ENCODE assay signal across 35 cellular contexts in the genomic region with DNA sequence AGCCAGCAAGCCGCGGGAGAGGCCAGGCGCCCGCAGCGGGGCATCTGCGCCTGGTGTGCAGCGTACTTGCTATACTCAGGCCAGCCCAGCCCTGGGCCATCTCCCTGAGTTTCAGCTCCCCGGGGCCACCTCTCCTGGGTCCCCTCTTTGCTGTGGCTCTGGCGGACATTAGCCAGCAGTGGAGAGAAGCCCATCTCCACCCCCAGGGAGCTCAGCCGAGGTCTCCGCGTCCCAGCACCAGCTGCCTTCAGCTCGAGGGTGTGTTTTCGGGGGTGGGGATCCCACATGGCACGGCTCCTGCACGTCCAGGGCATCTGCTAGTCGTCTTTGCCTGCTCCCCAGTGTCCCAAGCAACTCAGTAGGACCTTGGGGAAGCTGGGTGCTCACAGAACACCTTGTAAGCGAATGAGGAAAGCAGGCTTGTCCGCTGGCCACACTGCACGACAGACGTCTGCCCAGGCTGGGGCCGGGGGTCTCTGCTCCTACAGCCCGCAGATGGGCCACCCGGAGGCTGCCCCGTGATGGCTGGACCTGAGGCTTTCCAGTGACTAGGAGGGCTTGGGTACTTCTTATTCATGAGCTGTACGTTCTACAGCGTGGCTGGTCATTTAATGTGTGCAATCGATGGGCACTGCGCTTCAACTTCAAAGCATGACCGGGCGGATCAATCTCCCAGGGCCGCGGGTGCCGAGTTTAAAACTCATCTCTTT.
"Had no signal": no experiment of that assay in that cellular context is flagged by ENCODE, and none has a peak within 500 bp of the region (broad histone marks: within the 10 kb centered on the region; RNA-seq: fewer than 3 reads in every experiment).

No MANE protein-coding gene starts in this region.

- H3K9me3 ChIP-seq: adrenal gland, body of pancreas had no signal

- H3K27ac Mint-ChIP-seq: activated B cell treated with CpG ODN at 0.5 μM for 24 hours; activated CD4-positive, alpha-beta memory T cell treated with anti-CD3 and anti-CD28 coated beads for 36 hours; activated CD4-positive, alpha-beta T cell treated with anti-CD3 and anti-CD28 coated beads, Interleukin-2, amount 10 ng/mL, durations not matched to agents 24 days and 14 days; activated CD8-positive, alpha-beta T cell treated with anti-CD3 and anti-CD28 coated beads for 36 hours; activated naive CD4-positive, alpha-beta T cell treated with anti-CD3 and anti-CD28 coated beads, Interleukin-2, amount 50 U/mL, for 24 hours; activated naive CD8-positive, alpha-beta T cell treated with anti-CD3 and anti-CD28 coated beads for 36 hours; activated T-cell treated with anti-CD3 and anti-CD28 coated beads, Interleukin-2, amount 50 U/mL, for 72 hours; activated T-helper 1 cell treated with anti-CD3 and anti-CD28 coated beads, Interleukin-12 subunit alpha, Interleukin-12 subunit beta, Interleukin-2, Interleukin-4 antibody, amounts not matched to agents 30 ng/mL and 10 ng/mL and 1 ng/mL, durations not matched to agents 14 hours and 24 hours and 36 hours; activated T-helper 17 cell treated with anti-CD3 and anti-CD28 coated beads, Interleukin-2, amount 50 U/mL, for 72 hours; T-helper 1 cell treated with Interleukin-12 subunit alpha and Interleukin-12 subunit beta and Interleukin-4 antibody, amounts not matched to agents 30 μg/mL and 1 μg/mL, for 36 hours; T-helper 2 cell treated with Interferon-gamma antibody and Interleukin-4, amounts not matched to agents 5 μg/mL and 100 μg/mL, for 36 hours had no signal

- H3K27me3 ChIP-seq: adrenal gland, body of pancreas, brain microvascular endothelial cell had no signal

- H3K4me3 ChIP-seq: adrenal gland, body of pancreas, breast epithelium had no signal

- H3K4me1 ChIP-seq: adrenal gland, body of pancreas, breast epithelium had no signal

- FAIRE-seq: astrocyte, TTC549 had no signal

- DNase-seq: activated B cell treated with CpG ODN at 0.5 μM for 24 hours; activated CD4-positive, alpha-beta memory T cell treated with anti-CD3 and anti-CD28 coated beads for 36 hours; activated CD4-positive, alpha-beta T cell treated with anti-CD3 and anti-CD28 coated beads for 4 hours; activated CD4-positive, alpha-beta T cell treated with anti-CD3 and anti-CD28 coated beads, Interleukin-2, amount 10 ng/mL, durations not matched to agents 24 days and 14 days; activated CD4-positive, alpha-beta T cell treated with anti-CD3 and anti-CD28 coated beads, Interleukin-2, amount 50 U/mL, for 1 hour; activated CD4-positive, alpha-beta T cell treated with anti-CD3 and anti-CD28 coated beads, Interleukin-2, amount 50 U/mL, for 4 hours; activated CD4-positive, CD25-positive, alpha-beta regulatory T cell treated with anti-CD3 and anti-CD28 coated beads, Interleukin-2, amount 50 U/mL, for 72 hours; activated CD8-positive, alpha-beta memory T cell treated with anti-CD3 and anti-CD28 coated beads, Interleukin-2, amount 50 U/mL, for 4 hours; activated CD8-positive, alpha-beta T cell treated with anti-CD3 and anti-CD28 coated beads for 36 hours; activated effector memory CD4-positive, alpha-beta T cell treated with anti-CD3 and anti-CD28 coated beads, Interleukin-2, amount 50 U/mL, for 16 hours; activated gamma-delta T cell treated with Interleukin-2 at 50 U/mL for 16 hours; activated naive CD4-positive, alpha-beta T cell; activated naive CD4-positive, alpha-beta T cell treated with anti-CD3 and anti-CD28 coated beads for 36 hours; activated naive CD8-positive, alpha-beta T cell treated with anti-CD3 and anti-CD28 coated beads for 36 hours; activated T-cell treated with anti-CD3 and anti-CD28 coated beads for 4 hours; activated T-cell treated with anti-CD3 and anti-CD28 coated beads, Interleukin-2, amount 50 U/mL, for 1 hour; activated T-cell treated with anti-CD3 and anti-CD28 coated beads, Interleukin-2, amount 50 U/mL, for 4 hours; activated T-cell treated with anti-CD3 and anti-CD28 coated beads, Interleukin-2, amount 50 U/mL, for 72 hours; adrenal gland; amniotic stem cell; aorta; body of pancreas; brain microvascular endothelial cell; central memory CD4-positive, alpha-beta T cell; T-helper 2 cell; T-helper 9 cell had no signal

- H3K36me3 ChIP-seq: adrenal gland, brain microvascular endothelial cell, breast epithelium had no signal

- H3K9me3 Mint-ChIP-seq: activated CD4-positive, alpha-beta memory T cell treated with anti-CD3 and anti-CD28 coated beads for 36 hours; activated CD4-positive, alpha-beta T cell treated with anti-CD3 and anti-CD28 coated beads, Interleukin-2, amount 10 ng/mL, durations not matched to agents 24 days and 14 days; activated CD8-positive, alpha-beta T cell treated with anti-CD3 and anti-CD28 coated beads for 36 hours; activated naive CD4-positive, alpha-beta T cell treated with anti-CD3 and anti-CD28 coated beads for 36 hours; activated naive CD4-positive, alpha-beta T cell treated with anti-CD3 and anti-CD28 coated beads, Interleukin-2, amount 50 U/mL, for 24 hours; activated naive CD8-positive, alpha-beta T cell treated with anti-CD3 and anti-CD28 coated beads for 36 hours; activated T-cell treated with anti-CD3 and anti-CD28 coated beads, Interleukin-2, amount 50 U/mL, for 4 hours; activated T-helper 1 cell treated with anti-CD3 and anti-CD28 coated beads, Interleukin-12 subunit alpha, Interleukin-12 subunit beta, Interleukin-2, Interleukin-4 antibody, amounts not matched to agents 30 ng/mL and 10 ng/mL and 1 ng/mL, durations not matched to agents 14 hours and 24 hours and 36 hours; activated T-helper 17 cell treated with anti-CD3 and anti-CD28 coated beads, Interleukin-2, amount 50 U/mL, for 72 hours; T-helper 1 cell treated with Interleukin-12 subunit alpha and Interleukin-12 subunit beta and Interleukin-4 antibody, amounts not matched to agents 30 μg/mL and 1 μg/mL, for 36 hours; T-helper 2 cell treated with Interferon-gamma antibody and Interleukin-4, amounts not matched to agents 5 μg/mL and 100 μg/mL, for 36 hours had no signal

- ATAC-seq: activated CD8-positive, alpha-beta T cell treated with anti-CD3 and anti-CD28 coated beads for 36 hours; activated T-cell treated with anti-CD3 and anti-CD28 coated beads, Interleukin-2, amount 50 U/mL, for 4 hours; activated T-cell treated with anti-CD3 and anti-CD28 coated beads, Interleukin-2, amount 50 U/mL, for 72 hours; activated T-helper 17 cell treated with anti-CD3 and anti-CD28 coated beads, Interleukin-2, amount 50 U/mL, for 72 hours; body of pancreas had no signal

- H3K27ac ChIP-seq: adrenal gland, body of pancreas, brain microvascular endothelial cell, breast epithelium, VCaP had no signal

- H3K36me3 Mint-ChIP-seq: activated CD4-positive, alpha-beta memory T cell treated with anti-CD3 and anti-CD28 coated beads for 36 hours; activated naive CD4-positive, alpha-beta T cell treated with anti-CD3 and anti-CD28 coated beads, Interleukin-2, amount 50 U/mL, for 24 hours; activated naive CD8-positive, alpha-beta T cell treated with anti-CD3 and anti-CD28 coated beads for 36 hours had no signal
